ENCODE assay signal across 8 cellular contexts in genomic region chr12:54701940-54702592, GRCh38. TPM values are rescaled to one million over a fixed set of nuclear protein-coding genes. Genes with fewer than 3 reads are reported as not detected.
DNase-seq lines count a peak whose midpoint lies in the region; ATAC-seq, FAIRE-seq and TF ChIP-seq lines count a peak whose summit lies in the region.

No MANE protein-coding gene starts in this region.

- FAIRE-seq in endometrium (lab: Jason Lieb, UNC): peak; percentile 66

- no peaks in the 10 kb centered on the region for H3K27me3 ChIP-seq in IMR-90 (ENCODE audit: control insufficient read depth, insufficient read depth, low read length)

- no peaks in the 10 kb centered on the region for H3K27me3 Mint-ChIP-seq in neural crest cell (ENCODE audit: low read depth)
- peaks cover 4% of the 10 kb centered on the region for H3K27me3 Mint-ChIP-seq in activated CD4-positive, alpha-beta memory T cell treated with anti-CD3 and anti-CD28 coated beads for 36 hours

- H3K9ac ChIP-seq in IMR-90 (ENCODE audit: low read depth, low read length): no peak overlapping the region

- dilution Hi-C loops in IMR-90 (cut with HindIII; ENCODE audit: low sequenced_read_pairs, unreplicated experiment): no loop called here

- H3K4me1 Mint-ChIP-seq in neural crest cell: peaks cover 13% of the 10 kb centered on the region
- H3K4me1 Mint-ChIP-seq in activated CD4-positive, alpha-beta memory T cell treated with anti-CD3 and anti-CD28 coated beads for 36 hours (ENCODE audit: low read depth): no peaks in the 10 kb centered on the region

- no peak overlapping the region for H2BK15ac ChIP-seq in IMR-90 (ENCODE audit: low read depth, low read length)

- no peaks in the 10 kb centered on the region for H3K36me3 Mint-ChIP-seq in neural crest cell (ENCODE audit: low read depth)
- H3K36me3 Mint-ChIP-seq in activated CD4-positive, alpha-beta memory T cell treated with anti-CD3 and anti-CD28 coated beads for 36 hours: no peaks in the 10 kb centered on the region

- H3K4ac ChIP-seq in IMR-90 (ENCODE audit: low read depth, low read length): no peak overlapping the region

- no peak overlapping the region for H3K14ac ChIP-seq in IMR-90 (replicated peaks; ENCODE audit: low read depth, low read length)

- no peaks in the 10 kb centered on the region for H3K36me3 ChIP-seq in IMR-90 (ENCODE audit: control insufficient read depth, insufficient read depth, low read length)

- no peak overlapping the region for H3K56ac ChIP-seq in IMR-90 (ENCODE audit: extremely low read depth, insufficient read depth, low read length)

- H2BK120ac ChIP-seq in IMR-90 (ENCODE audit: low read depth, low read length): no peak overlapping the region

- no peaks in the 10 kb centered on the region for H3K9me3 Mint-ChIP-seq in neural crest cell
- no peaks in the 10 kb centered on the region for H3K9me3 Mint-ChIP-seq in activated CD4-positive, alpha-beta memory T cell treated with anti-CD3 and anti-CD28 coated beads for 36 hours

- peak; percentile 73; the same call in 1 of the 2 replicates for ATAC-seq in IMR-90 (ENCODE audit: low read depth)
- no peak for ATAC-seq in HG03045 (IDR thresholded peaks at IDR 0.05; ENCODE audit: unreplicated experiment)

- no peaks in the 10 kb centered on the region for H4K20me1 ChIP-seq in IMR-90 (ENCODE audit: insufficient read depth, low read length)

- H3K4me3 ChIP-seq in GM12864 (ENCODE audit: low read depth, low read length): no peak overlapping the region
- no peak overlapping the region for H3K4me3 ChIP-seq in IMR-90 (ENCODE audit: insufficient read depth, low read depth, low read length)

- no peak overlapping the region for H3K18ac ChIP-seq in IMR-90 (ENCODE audit: low read depth, low read length)

- H3K27ac ChIP-seq in IMR-90 (ENCODE audit: insufficient read depth, low read length): no peak overlapping the region

- no peak overlapping the region for H2AK5ac ChIP-seq in IMR-90 (ENCODE audit: low read depth, low read length)

- no peak overlapping the region for H4K91ac ChIP-seq in IMR-90 (ENCODE audit: insufficient read depth, low read depth, low read length)

- H3K9me1 ChIP-seq in IMR-90 (ENCODE audit: insufficient read depth, low read length): no peaks in the 10 kb centered on the region

- no peak overlapping the region for H3K27ac Mint-ChIP-seq in neural crest cell (ENCODE audit: unreplicated experiment)
- no peak overlapping the region for H3K27ac Mint-ChIP-seq in activated CD4-positive, alpha-beta memory T cell treated with anti-CD3 and anti-CD28 coated beads for 36 hours

- no peaks in the 10 kb centered on the region for H3K4me1 ChIP-seq in IMR-90 (ENCODE audit: control insufficient read depth, insufficient read depth, low read length)

- intact Hi-C loops in IMR-90 (cut with micrococcal nuclease): loop anchor here (1.0 kb wide), 1 partner anchor 256 kb away; no protein-coding TSS in a partner anchor
- intact Hi-C loops in activated CD4-positive, alpha-beta memory T cell treated with anti-CD3 and anti-CD28 coated beads for 36 hours (cut with micrococcal nuclease): loop anchor here (1.0 to 5.0 kb wide), 3 partner anchors 155 to 440 kb away; no protein-coding TSS in a partner anchor

- no peak overlapping the region for H3K23ac ChIP-seq in IMR-90 (ENCODE audit: low read depth, low read length)

- H3K9me3 ChIP-seq in IMR-90 (ENCODE audit: control insufficient read depth, insufficient read depth, low read length): no peaks in the 10 kb centered on the region

- no peak overlapping the region for H2BK20ac ChIP-seq in IMR-90 (ENCODE audit: low read depth, low read length)

- no peak overlapping the region for H4K8ac ChIP-seq in IMR-90 (ENCODE audit: low read depth in 2 of 2, low read length in 2 of 2)

- no CpG with 5 or more reads among the region's 2 CpGs for WGBS in IMR-90 (ENCODE audit: extremely low coverage in 2 of 2, insufficient read length in 1 of 2), 2 experiments

- in situ Hi-C loops in ACHN (cut with HindIII; ENCODE audit: low pct_ligation_motif_present, low pct_unique_long_range_greater_than_20kb, low sequenced_read_pairs) (no loop called here), IMR-90 (cut with MboI; ENCODE audit: low sequenced_read_pairs) (no loop called here)

- TF ChIP-seq POLR2A in IMR-90 (IDR thresholded peaks at IDR 0.05; ENCODE audit: low read depth, low read length): no peak

- no peaks in the 10 kb centered on the region for H3K79me1 ChIP-seq in IMR-90 (ENCODE audit: low read depth in 1 of 2, low read length in 2 of 2)

- peak; percentile 48 for TF ChIP-seq CTCF in GM12864 (IDR thresholded peaks at IDR 0.05; ENCODE audit: low read depth, low read length, missing control alignments)
- peak; percentile 61 for TF ChIP-seq CTCF in IMR-90 (conservative IDR thresholded peaks at IDR 0.05; ENCODE audit: low read depth, low read length)
- TF ChIP-seq CTCF in neural crest cell (conservative IDR thresholded peaks at IDR 0.05): peak; percentile 82

- no peak overlapping the region for H2AFZ ChIP-seq in IMR-90 (replicated peaks; ENCODE audit: low read length, poor library complexity)

- no TSS peak for BruUV-seq in IMR-90 (replicated peaks; lab: Mats Ljungman, UMichigan)

- no peak overlapping the region for H3K4me2 ChIP-seq in IMR-90 (ENCODE audit: low read depth, low read length)

- H2BK5ac ChIP-seq in IMR-90 (ENCODE audit: low read depth, low read length, poor library complexity, severe bottlenecking): no peak overlapping the region

- POLR2A ChIA-PET in IMR-90 (lab: Charles Lee; ENCODE audit: unreplicated experiment): no interaction called here
- POLR2A ChIA-PET in activated CD4-positive, alpha-beta memory T cell treated with anti-CD3 and anti-CD28 coated beads for 36 hours (lab: Charles Lee): no interaction called here

- TF ChIP-seq RAD21 in IMR-90 (IDR thresholded peaks at IDR 0.05; ENCODE audit: low read length): peak; percentile 35

- DNase-seq in ACHN (peak; percentile 62), GM12864 (ENCODE audit: low read depth) (no peak), IMR-90 (peak; percentile 41), RKO (ENCODE audit: low spot score) (peak; percentile 68), neural crest cell (ENCODE audit: low read depth, low spot score) (no peak)
- no peak for DNase-seq in activated CD4-positive, alpha-beta memory T cell treated with anti-CD3 and anti-CD28 coated beads for 36 hours

- H2AK9ac ChIP-seq in IMR-90 (replicated peaks; ENCODE audit: low read depth, low read length, poor library complexity): no peak overlapping the region

- H4K5ac ChIP-seq in IMR-90 (ENCODE audit: low read depth, low read length): no peak overlapping the region

- CTCF ChIA-PET in IMR-90 (lab: Yijun Ruan, JAX): interaction anchor here (0.6 to 2.1 kb wide), 7 partner anchors 9 to 257 kb away, joined by 3 to 9 read pairs (median 4); no protein-coding TSS in a partner anchor
- CTCF ChIA-PET in activated CD4-positive, alpha-beta memory T cell treated with anti-CD3 and anti-CD28 coated beads for 36 hours (lab: Charles Lee): interaction anchor here (1.0 to 4.1 kb wide), 31 partner anchors 9 to 442 kb away, joined by 3 to 64 read pairs (median 6); no protein-coding TSS in a partner anchor

- no peak overlapping the region for H3K4me3 Mint-ChIP-seq in neural crest cell
- H3K4me3 Mint-ChIP-seq in activated CD4-positive, alpha-beta memory T cell treated with anti-CD3 and anti-CD28 coated beads for 36 hours: no peak overlapping the region

TF ChIP-seq in IMR-90, 13 proteins besides CTCF, POLR2A, EP300 and RAD21:
- TF ChIP-seq SMC3 (IDR thresholded peaks at IDR 0.05; ENCODE audit: low read depth, low read length) (peak; percentile 27; the same call in 1 of the 2 replicates), NFE2L2 (IDR thresholded peaks at IDR 0.05; ENCODE audit: low read depth, low read length) (no peak)

RNA-seq across cellular contexts. Expression of gene DCD, which starts 53.9 kb away (rescaled TPM):
- total RNA-seq in IMR-90 (2012; rRNA removed): not detected in 2 replicates
- not detected in 2 replicates for polyA plus RNA-seq in IMR-90 (2012; rRNA removed)
- polyA plus RNA-seq in IMR-90 (2012; cell fraction: cytosol; rRNA removed): not detected in 2 replicates
- not detected in 2 replicates for polyA plus RNA-seq in IMR-90 (2012; cell fraction: nucleus; rRNA removed; ENCODE audit: low replicate concordance)
- not detected in 2 replicates for total RNA-seq in neural crest cell
- total RNA-seq in activated CD4-positive, alpha-beta memory T cell treated with anti-CD3 and anti-CD28 coated beads for 36 hours: not detected

Comparison
In these comparisons a context has a peak if more than half of its experiments do, and no peak if none do; other contexts are left out.
1. DNase-seq: peak in ACHN (single experiment), IMR-90 (single experiment) and RKO (single experiment); none in GM12864 (single experiment), neural crest cell (single experiment) and activated CD4-positive, alpha-beta memory T cell treated with anti-CD3 and anti-CD28 coated beads for 36 hours (single experiment).
2. Peak in every context shown above with its lines, with median percentiles within 50 percentile points of each other: CTCF ChIP-seq.